ENCODE assay signal across 8 cellular contexts in genomic region chr12:122336015-122336946, GRCh38.
A peak's percentile ranks its signal among the peaks of the same experiment; 100 is the strongest.
DNase-seq lines count a peak whose midpoint lies in the region; ATAC-seq and TF ChIP-seq lines count a peak whose summit lies in the region.

No MANE protein-coding gene starts in this region.

- TF ChIP-seq POLR2A in HCT116 (IDR thresholded peaks at IDR 0.05; ENCODE audit: borderline replicate concordance, extremely low read depth, insufficient read depth, insufficient read length): no peak

- H3K9me3 ChIP-seq in BE2C: no peaks in the 10 kb centered on the region
- no peaks in the 10 kb centered on the region for H3K9me3 ChIP-seq in HCT116 (ENCODE audit: control insufficient read depth in 1 of 2, insufficient read depth in 1 of 2, low read depth in 1 of 2, low read length in 2 of 2)

- H3K27me3 Mint-ChIP-seq in activated naive CD8-positive, alpha-beta T cell treated with anti-CD3 and anti-CD28 coated beads, Interleukin-2, amount 50 U/mL, for 24 hours: no peaks in the 10 kb centered on the region

- H3K36me3 Mint-ChIP-seq in activated naive CD8-positive, alpha-beta T cell treated with anti-CD3 and anti-CD28 coated beads, Interleukin-2, amount 50 U/mL, for 24 hours (ENCODE audit: low read depth): peaks cover 20% of the 10 kb centered on the region

- no peak overlapping the region for H3K27ac ChIP-seq in HCT116 (ENCODE audit: low read depth, low read length)

- TF ChIP-seq CTCF in BE2C (IDR thresholded peaks at IDR 0.05; ENCODE audit: low read depth, low read length) (peak; percentile 76), HCT116 (IDR thresholded peaks at IDR 0.05 in 2 of 3, conservative IDR thresholded peaks at IDR 0.05 in 1 of 3; ENCODE audit: borderline replicate concordance in 1 of 3, insufficient read depth in 1 of 3, low read depth in 2 of 3, low read length in 2 of 3) (peak; percentile 62 to 84 (median 84))

- H4K20me1 ChIP-seq in HCT116 (ENCODE audit: insufficient read depth): no peaks in the 10 kb centered on the region

- no peaks in the 10 kb centered on the region for H3K4me1 ChIP-seq in BE2C
- H3K4me1 ChIP-seq in HCT116 (ENCODE audit: control insufficient read depth in 1 of 2, insufficient read depth in 2 of 2, low read length in 2 of 2): no peaks in the 10 kb centered on the region

- H3K9me2 ChIP-seq in HCT116 (ENCODE audit: insufficient read depth): no peaks in the 10 kb centered on the region

- ATAC-seq in HCT116: peak; percentile 72
- ATAC-seq in activated naive CD8-positive, alpha-beta T cell treated with anti-CD3 and anti-CD28 coated beads, Interleukin-2, amount 50 U/mL, for 24 hours: no peak
- peak; percentile 40 for ATAC-seq in left colon
- no peak for ATAC-seq in HG03139 (IDR thresholded peaks at IDR 0.05; ENCODE audit: unreplicated experiment)
- no peak for ATAC-seq in HG02571 (IDR thresholded peaks at IDR 0.05; ENCODE audit: unreplicated experiment)

- BruUV-seq in HCT116 (replicated peaks; lab: Mats Ljungman, UMichigan): no TSS peak

- H3K27me3 ChIP-seq in BE2C (no peaks in the 10 kb centered on the region), HCT116 (ENCODE audit: insufficient read depth, low read length) (no peaks in the 10 kb centered on the region)

- POLR2A ChIA-PET in HCT116 (lab: Charles Lee): no interaction called here

- no peak overlapping the region for H3K9ac ChIP-seq in HCT116 (ENCODE audit: low read length)

- RAD21 ChIA-PET in HCT116 (lab: Charles Lee; ENCODE audit: low non-redundant PET in 1 of 2, low total read pairs in 2 of 2, uncharacterized antibody in 2 of 2, unreplicated experiment in 2 of 2): interaction anchor here in 1 of 2 experiments (0.7 to 1.0 kb wide), 2 partner anchors 135 to 253 kb away, joined by 3 read pairs; no protein-coding TSS in a partner anchor

- peaks cover under 1% of the 10 kb centered on the region; the same call in 1 of the 2 replicates for H3K36me3 ChIP-seq in BE2C
- H3K36me3 ChIP-seq in HCT116 (ENCODE audit: control insufficient read depth in 1 of 2, insufficient read depth in 2 of 2, low read length in 2 of 2): peaks cover 11 to 15% of the 10 kb centered on the region in 2 experiments; a peak in 3 of 4 replicates

- H3K9me3 Mint-ChIP-seq in activated naive CD8-positive, alpha-beta T cell treated with anti-CD3 and anti-CD28 coated beads, Interleukin-2, amount 50 U/mL, for 24 hours: no peaks in the 10 kb centered on the region

- CTCF ChIA-PET in HCT116 (lab: Charles Lee): interaction anchor here (0.6 to 1.7 kb wide), 9 partner anchors 8 to 273 kb away, joined by 3 to 9 read pairs (median 4); partner anchors contain the start of gene ZCCHC8

- DNase-seq in BE2C (peak; percentile 52), HCT116 (ENCODE audit: low read depth, low spot score) (peak; percentile 10), SK-MEL-5 (ENCODE audit: low read depth, low spot score) (peak; percentile 59), left colon (peak in 1 of 2 donors; percentile 46)
- peak; percentile 57 for DNase-seq in activated naive CD8-positive, alpha-beta T cell treated with anti-CD3 and anti-CD28 coated beads, Interleukin-2, amount 50 U/mL, for 24 hours
- peak in 5 of 6 experiments; percentile 4 to 26 (median 20) for DNase-seq in stimulated activated naive CD4-positive, alpha-beta T cell (lab: John Stamatoyannopoulos, UW)

- no peaks in the 10 kb centered on the region for H3K79me2 ChIP-seq in HCT116 (ENCODE audit: insufficient read depth, low read length)

- TF ChIP-seq RAD21 in HCT116 (IDR thresholded peaks at IDR 0.05; ENCODE audit: low read depth): peak; percentile 78

- no peak overlapping the region for H3K4me2 ChIP-seq in HCT116 (ENCODE audit: low read length)

- H3K4me3 Mint-ChIP-seq in activated naive CD8-positive, alpha-beta T cell treated with anti-CD3 and anti-CD28 coated beads, Interleukin-2, amount 50 U/mL, for 24 hours: no peak overlapping the region

- intact Hi-C loops in HCT116 (cut with micrococcal nuclease) (loop anchor here (2.0 to 5.0 kb wide), 2 partner anchors 136 to 417 kb away; partner anchors contain the start of gene DENR), left colon (cut with DNase I, micrococcal nuclease) (no loop called here)

- in situ Hi-C loops in SK-MEL-5 (cut with HindIII; ENCODE audit: low pct_unique_long_range_greater_than_20kb, low sequenced_read_pairs): no loop called here

- H2AFZ ChIP-seq in HCT116 (ENCODE audit: low read depth, low read length, poor library complexity, severe bottlenecking): no peak overlapping the region

- no peak overlapping the region for H3K4me3 ChIP-seq in BE2C (ENCODE audit: low read depth, low read length)
- H3K4me3 ChIP-seq in HCT116 (replicated peaks in 1 of 2; ENCODE audit: low read depth in 1 of 2, low read length in 2 of 2): no peak overlapping the region

- no peak overlapping the region for H3K27ac Mint-ChIP-seq in activated naive CD8-positive, alpha-beta T cell treated with anti-CD3 and anti-CD28 coated beads, Interleukin-2, amount 50 U/mL, for 24 hours

- H3K4me1 Mint-ChIP-seq in activated naive CD8-positive, alpha-beta T cell treated with anti-CD3 and anti-CD28 coated beads, Interleukin-2, amount 50 U/mL, for 24 hours: peaks cover 9% of the 10 kb centered on the region

TF ChIP-seq in HCT116, 20 proteins besides CTCF, POLR2A, EP300 and RAD21:
- TF ChIP-seq SIN3A (IDR thresholded peaks at IDR 0.05; ENCODE audit: low read depth) (no peak), FOSL1 (IDR thresholded peaks at IDR 0.05; ENCODE audit: low read depth) (no peak), YY1 (IDR thresholded peaks at IDR 0.05; ENCODE audit: extremely low read depth, insufficient replicate concordance, low read depth, low read length) (no peak), ZNF274 (IDR thresholded peaks at IDR 0.05; ENCODE audit: low read depth, low read length) (no peak), JUND (IDR thresholded peaks at IDR 0.05) (no peak), ELF1 (IDR thresholded peaks at IDR 0.05; ENCODE audit: borderline replicate concordance, low read depth) (no peak), ZFX (IDR thresholded peaks at IDR 0.05) (no peak), CEBPB (IDR thresholded peaks at IDR 0.05; ENCODE audit: low read depth) (no peak), ATF3 (IDR thresholded peaks at IDR 0.05) (no peak), EGR1 (IDR thresholded peaks at IDR 0.05; ENCODE audit: low read depth) (no peak), POLR2AphosphoS5 (IDR thresholded peaks at IDR 0.05; ENCODE audit: low read depth, low read length) (no peak), ZBTB33 (IDR thresholded peaks at IDR 0.05; ENCODE audit: extremely low read depth, insufficient replicate concordance, low read length) (no peak), MAX (IDR thresholded peaks at IDR 0.05) (no peak), EZH2 (IDR thresholded peaks at IDR 0.05) (no peak)

Comparison
In these comparisons a context has a peak if more than half of its experiments do, and no peak if none do; other contexts are left out.
1. ATAC-seq: peak in HCT116 (single experiment) and left colon (single experiment); none in activated naive CD8-positive, alpha-beta T cell treated with anti-CD3 and anti-CD28 coated beads, Interleukin-2, amount 50 U/mL, for 24 hours (single experiment), HG03139 (single experiment) and HG02571 (single experiment).